19 cellular contexts compared by ENCODE assay signal in the genomic region with DNA sequence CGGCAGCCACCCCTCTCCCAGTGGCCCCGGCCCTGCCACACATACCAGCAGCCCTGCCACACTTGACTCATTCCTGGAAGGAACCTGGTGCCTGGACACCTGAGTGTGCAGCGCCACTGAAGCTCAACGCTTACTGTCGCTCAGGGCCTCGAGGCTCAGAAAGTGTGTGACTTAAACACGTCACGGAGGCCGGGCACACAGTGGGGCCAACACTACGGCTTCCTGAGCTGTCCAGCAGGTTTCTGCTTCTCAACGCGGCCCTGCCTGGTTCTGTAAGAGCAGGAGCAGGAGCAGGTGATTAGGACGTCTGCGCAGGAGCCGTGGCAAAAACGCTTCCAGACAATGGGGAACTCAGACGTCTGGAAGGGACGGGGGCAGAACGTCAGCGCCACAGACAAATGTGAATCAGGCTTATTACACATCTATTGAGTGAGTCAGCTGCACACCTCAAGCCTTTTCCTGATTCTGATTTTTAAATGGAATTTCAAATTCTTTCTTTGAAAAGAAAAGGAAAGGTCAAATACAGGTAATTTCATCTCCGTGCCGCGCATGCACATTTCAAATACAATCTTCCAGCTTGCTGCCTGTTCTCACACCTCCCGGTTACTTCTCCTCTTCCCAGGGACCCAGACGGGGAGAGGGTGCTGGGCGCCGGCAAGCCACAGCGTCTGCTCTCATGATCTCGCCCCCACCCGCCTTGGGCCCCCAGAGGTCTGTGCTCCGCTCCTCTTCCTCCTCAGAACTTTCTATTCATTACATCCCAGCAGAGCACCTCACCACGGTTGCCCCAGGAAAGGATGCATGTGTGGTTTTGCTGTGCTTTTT.
"Had no signal": no experiment of that assay in that cellular context is flagged by ENCODE, and none has a peak within 500 bp of the region (broad histone marks: within the 10 kb centered on the region; RNA-seq: fewer than 3 reads in every experiment).

No MANE protein-coding gene starts in this region.

- H3K4me3 Mint-ChIP-seq: activated CD4-positive, alpha-beta T cell treated with anti-CD3 and anti-CD28 coated beads, Interleukin-2, amount 10 ng/mL, durations not matched to agents 7 days and 5 days; activated CD8-positive, alpha-beta memory T cell treated with anti-CD3 and anti-CD28 coated beads, Interleukin-2, amount 10 ng/mL, durations not matched to agents 7 days and 5 days; activated CD8-positive, alpha-beta T cell treated with anti-CD3 and anti-CD28 coated beads for 36 hours; activated naive CD4-positive, alpha-beta T cell treated with anti-CD3 and anti-CD28 coated beads, Interleukin-2, amount 10 ng/mL, durations not matched to agents 7 days and 5 days; mesothelial cell of epicardium; naive thymus-derived CD8-positive, alpha-beta T cell; T-helper 17 cell; type B pancreatic cell had no signal

- H3K9me3 Mint-ChIP-seq: activated CD4-positive, alpha-beta T cell treated with anti-CD3 and anti-CD28 coated beads, Interleukin-2, amount 10 ng/mL, durations not matched to agents 7 days and 5 days; activated CD8-positive, alpha-beta T cell treated with anti-CD3 and anti-CD28 coated beads for 36 hours; activated naive CD4-positive, alpha-beta T cell treated with anti-CD3 and anti-CD28 coated beads, Interleukin-2, amount 10 ng/mL, durations not matched to agents 7 days and 5 days; mesothelial cell of epicardium; naive thymus-derived CD8-positive, alpha-beta T cell; type B pancreatic cell had no signal

- ATAC-seq: activated CD4-positive, CD25-positive, alpha-beta regulatory T cell treated with anti-CD3 and anti-CD28 coated beads, Interleukin-2, amount 50 U/mL, for 24 hours; activated CD8-positive, alpha-beta memory T cell treated with anti-CD3 and anti-CD28 coated beads, Interleukin-2, amount 10 ng/mL, durations not matched to agents 7 days and 5 days; activated CD8-positive, alpha-beta T cell treated with anti-CD3 and anti-CD28 coated beads for 36 hours; heart right ventricle; left lung; naive thymus-derived CD8-positive, alpha-beta T cell; T-helper 17 cell had no signal

- H3K27me3 Mint-ChIP-seq: activated CD4-positive, alpha-beta T cell treated with anti-CD3 and anti-CD28 coated beads, Interleukin-2, amount 10 ng/mL, durations not matched to agents 7 days and 5 days; activated CD8-positive, alpha-beta memory T cell treated with anti-CD3 and anti-CD28 coated beads, Interleukin-2, amount 10 ng/mL, durations not matched to agents 7 days and 5 days had no signal

- H3K27ac Mint-ChIP-seq: activated CD4-positive, alpha-beta T cell treated with anti-CD3 and anti-CD28 coated beads, Interleukin-2, amount 10 ng/mL, durations not matched to agents 7 days and 5 days; activated CD8-positive, alpha-beta memory T cell treated with anti-CD3 and anti-CD28 coated beads, Interleukin-2, amount 10 ng/mL, durations not matched to agents 7 days and 5 days; activated CD8-positive, alpha-beta T cell treated with anti-CD3 and anti-CD28 coated beads for 36 hours; activated naive CD4-positive, alpha-beta T cell treated with anti-CD3 and anti-CD28 coated beads, Interleukin-2, amount 10 ng/mL, durations not matched to agents 7 days and 5 days; mesothelial cell of epicardium; naive thymus-derived CD8-positive, alpha-beta T cell; T-helper 17 cell; type B pancreatic cell had no signal

- H3K36me3 Mint-ChIP-seq: activated CD8-positive, alpha-beta memory T cell treated with anti-CD3 and anti-CD28 coated beads, Interleukin-2, amount 10 ng/mL, durations not matched to agents 7 days and 5 days; activated naive CD4-positive, alpha-beta T cell treated with anti-CD3 and anti-CD28 coated beads, Interleukin-2, amount 10 ng/mL, durations not matched to agents 7 days and 5 days; mesothelial cell of epicardium; naive thymus-derived CD8-positive, alpha-beta T cell; type B pancreatic cell had no signal

- H3K4me1 Mint-ChIP-seq: activated CD4-positive, alpha-beta T cell treated with anti-CD3 and anti-CD28 coated beads, Interleukin-2, amount 10 ng/mL, durations not matched to agents 7 days and 5 days; activated CD8-positive, alpha-beta memory T cell treated with anti-CD3 and anti-CD28 coated beads, Interleukin-2, amount 10 ng/mL, durations not matched to agents 7 days and 5 days; activated naive CD4-positive, alpha-beta T cell treated with anti-CD3 and anti-CD28 coated beads, Interleukin-2, amount 10 ng/mL, durations not matched to agents 7 days and 5 days; mesothelial cell of epicardium; naive thymus-derived CD8-positive, alpha-beta T cell; T-helper 17 cell had no signal

- DNase-seq: activated CD4-positive, alpha-beta T cell treated with anti-CD3 and anti-CD28 coated beads, Interleukin-2, amount 10 ng/mL, durations not matched to agents 7 days and 5 days; activated CD8-positive, alpha-beta memory T cell treated with anti-CD3 and anti-CD28 coated beads, Interleukin-2, amount 10 ng/mL, durations not matched to agents 7 days and 5 days; activated CD8-positive, alpha-beta T cell treated with anti-CD3 and anti-CD28 coated beads for 36 hours; activated effector memory CD4-positive, alpha-beta T cell treated with anti-CD3 and anti-CD28 coated beads, Interleukin-2, amount 50 U/mL, for 16 hours; activated naive CD4-positive, alpha-beta T cell treated with anti-CD3 and anti-CD28 coated beads, Interleukin-2, amount 10 ng/mL, durations not matched to agents 7 days and 5 days; activated T-cell treated with anti-CD3 and anti-CD28 coated beads for 4 hours; amygdala; cortex of kidney; heart right ventricle; kidney; naive thymus-derived CD8-positive, alpha-beta T cell; stimulated activated CD4-positive, alpha-beta T cell treated with anti-CD3 and anti-CD28 coated beads, Interleukin-4, amount 100 ng/mL, for 1 hour; stimulated activated naive CD4-positive, alpha-beta T cell treated with Interleukin-2 at 50 U/mL for 16 hours; SW 1271; T-helper 17 cell had no signal

- FAIRE-seq: kidney had no signal
